ENCODE assay signal across 9 cellular contexts in the genomic region with DNA sequence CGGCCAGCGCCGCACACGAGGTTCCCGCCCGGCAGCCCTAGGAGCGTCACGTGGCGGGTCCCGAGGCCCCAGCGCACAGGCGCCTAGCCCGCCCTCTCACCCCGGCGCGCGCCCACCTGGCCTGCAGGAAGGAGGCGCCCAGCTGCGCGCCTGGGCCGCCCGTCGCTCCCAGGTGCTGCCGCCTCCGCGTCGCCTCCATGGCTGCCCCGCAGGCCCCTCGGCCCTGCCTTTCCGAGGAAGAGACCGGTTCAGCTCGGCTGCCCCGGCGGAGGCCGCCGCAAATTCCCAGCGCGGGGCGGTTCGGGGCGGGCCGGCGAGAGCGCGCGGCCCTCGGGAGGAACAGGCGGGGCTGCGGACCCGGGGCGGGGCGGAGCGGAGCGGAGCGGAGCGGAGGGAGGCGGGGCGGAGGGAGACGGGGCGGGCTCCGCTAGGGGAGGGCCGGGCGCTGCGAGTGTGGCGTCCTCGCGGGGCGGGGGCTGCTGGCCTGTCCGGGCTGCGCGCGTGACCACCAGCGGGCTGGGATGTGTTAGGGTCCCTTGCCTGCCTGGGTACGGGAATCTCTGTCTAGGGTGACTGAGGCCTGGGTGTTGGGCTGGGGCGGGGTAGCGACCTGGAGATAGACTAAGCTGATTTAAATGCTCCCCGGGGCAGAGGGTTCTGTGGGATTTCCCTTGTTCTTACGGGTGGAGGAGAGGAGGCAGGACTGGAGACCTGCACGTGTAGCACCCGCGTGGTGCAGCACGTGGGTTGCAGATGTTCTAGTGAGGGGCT. TPM values are rescaled to one million over a fixed set of nuclear protein-coding genes. Genes with fewer than 3 reads are reported as not detected.
DNase-seq lines count a peak whose midpoint lies in the region; ATAC-seq, FAIRE-seq and TF ChIP-seq lines count a peak whose summit lies in the region.
"Had no signal": no experiment of that assay in that cellular context is flagged by ENCODE, and none has a peak within 500 bp of the region (broad histone marks: within the 10 kb centered on the region; RNA-seq: fewer than 3 reads in every experiment).

A gene (minus strand): TSS at position 343 of the 771 bp plus-strand sequence. CDS start 144 bp downstream, at position 199.

- H3K79me2 ChIP-seq in HepG2 (ENCODE audit: insufficient read depth, low read length) = peaks cover 34% of the 10 kb centered on the region

- 0% methylated on average over 4 of the region's 82 CpGs for WGBS in HepG2 (ENCODE audit: low lambda C conversion rate)

- peaks cover 0 to 7% of the 10 kb centered on the region in 2 experiments; a peak in 1 of 5 replicates for H3K27me3 ChIP-seq in HepG2 (ENCODE audit: control insufficient read depth in 1 of 2, insufficient read depth in 2 of 2, low read length in 2 of 2)

- peaks cover 78% of the 10 kb centered on the region for H3K4me1 Mint-ChIP-seq in dendritic cell treated with granulocyte-macrophage colony-stimulating factor and Interleukin-4, amounts not matched to agents 40 ng/mL and 50 ng/mL, for 4 days (ENCODE audit: low read depth)

- H3K27ac ChIP-seq in HepG2 (ENCODE audit: extremely low read length, insufficient read depth, low read length) = peak within 1 kb of the TSS; percentile 89

- TF ChIP-seq CTCF in HepG2 (CRISPR knock-in tag; IDR thresholded peaks at IDR 0.05) = no peak; the same call in 1 of the 2 replicates

- no peak for FAIRE-seq in HepG2 (lab: Jason Lieb, UNC)
- FAIRE-seq: colon had no signal

- POLR2A ChIA-PET in HepG2 (lab: Yijun Ruan, JAX) = interaction anchor here (3.6 kb wide), 1 partner anchor 48 kb away, joined by 18 read pairs; a partner anchor contains a TSS

- no peaks in the 10 kb centered on the region for H3K9me3 Mint-ChIP-seq in dendritic cell treated with granulocyte-macrophage colony-stimulating factor and Interleukin-4, amounts not matched to agents 40 ng/mL and 50 ng/mL, for 4 days

- peak within 1 kb of the TSS; percentile 68 for H3K27ac Mint-ChIP-seq in dendritic cell treated with granulocyte-macrophage colony-stimulating factor and Interleukin-4, amounts not matched to agents 40 ng/mL and 50 ng/mL, for 4 days

- H3K9me3 ChIP-seq in HepG2 (ENCODE audit: low read length) = no peaks in the 10 kb centered on the region

- peak within 1 kb of the TSS; percentile 78 for H3K4me3 Mint-ChIP-seq in dendritic cell treated with granulocyte-macrophage colony-stimulating factor and Interleukin-4, amounts not matched to agents 40 ng/mL and 50 ng/mL, for 4 days

- ATAC-seq in HG03378 (IDR thresholded peaks at IDR 0.05; ENCODE audit: unreplicated experiment) (peak; percentile 44), HepG2 (peak; percentile 82)

- peak; percentile 42; the same call in 1 of the 2 replicates for TF ChIP-seq RAD21 in HepG2 (CRISPR knock-in tag; IDR thresholded peaks at IDR 0.05)

- BruUV-seq in HepG2 (replicated peaks; lab: Mats Ljungman, UMichigan) = no TSS peak

- peak within 1 kb of the TSS; percentile 60 to 82 (median 78) for H3K4me3 ChIP-seq in HepG2 (replicated peaks in 1 of 3; ENCODE audit: insufficient read depth in 1 of 3, low read depth in 2 of 3, low read length in 3 of 3)

- H3K4me2 ChIP-seq in HepG2 (ENCODE audit: low read depth, low read length) = peak within 1 kb of the TSS; percentile 100

- H3K9ac ChIP-seq in HepG2 (ENCODE audit: insufficient read depth, low read depth, low read length) = peak within 1 kb of the TSS; percentile 81

- TF ChIP-seq EP300 in HepG2 (IDR thresholded peaks at IDR 0.05; ENCODE audit: low read depth in 2 of 2, low read length in 2 of 2) (no peak; a peak in 1 of 4 replicates), HepG2 (CRISPR knock-in tag; IDR thresholded peaks at IDR 0.05; ENCODE audit: borderline replicate concordance) (0 out of 2 replicates have a peak, but pooled peaks have one; percentile 38)

- H3K27me3 Mint-ChIP-seq in dendritic cell treated with granulocyte-macrophage colony-stimulating factor and Interleukin-4, amounts not matched to agents 40 ng/mL and 50 ng/mL, for 4 days = peaks cover 4% of the 10 kb centered on the region

- H3K36me3 Mint-ChIP-seq in dendritic cell treated with granulocyte-macrophage colony-stimulating factor and Interleukin-4, amounts not matched to agents 40 ng/mL and 50 ng/mL, for 4 days (ENCODE audit: low read depth) = no peaks in the 10 kb centered on the region

- in situ Hi-C loops in HepG2 (cut with HindIII; ENCODE audit: extremely low pct_ligation_motif_present, low pct_unique_long_range_greater_than_20kb) = no loop called here

- peak; percentile 65 for DNase-seq in AML-193 (lab: John Stamatoyannopoulos, UW)
- peak; percentile 76 for DNase-seq in NCI-H526 treated with DMSO at 0.1 percent for 48 hours (lab: John Stamatoyannopoulos, UW)
- DNase-seq in activated CD4-positive, alpha-beta T cell treated with anti-CD3 and anti-CD28 coated beads, Interleukin-2, amount 50 U/mL, for 1 hour = peak; percentile 70
- peak; percentile 59 for DNase-seq in HepG2 (ENCODE audit: low spot score)
- peak; percentile 70 to 88 for DNase-seq in stimulated activated CD4-positive, alpha-beta T cell treated with anti-CD3 and anti-CD28 coated beads, Interleukin-2, amount 100 ng/mL, for 48 hours

- CTCF ChIA-PET in HepG2 (lab: Yijun Ruan, JAX; ENCODE audit: low intra/inter-chr PET ratio, low total read pairs) = no interaction called here

- H2AFZ ChIP-seq in HepG2 (ENCODE audit: low read length) = peak within 1 kb of the TSS; percentile 44

- H3K36me3 ChIP-seq in HepG2 (replicated peaks in 1 of 2; ENCODE audit: control insufficient read depth in 1 of 2, insufficient read depth in 2 of 2, low read length in 2 of 2) = peaks cover 0 to 4% of the 10 kb centered on the region in 2 experiments; a peak in 1 of 5 replicates

- H4K20me1 ChIP-seq in HepG2 (ENCODE audit: insufficient read depth, low read length) = no peaks in the 10 kb centered on the region; the same call in 1 of the 2 replicates

- peaks cover 75% of the 10 kb centered on the region for H3K4me1 ChIP-seq in HepG2 (ENCODE audit: insufficient read depth, low read length)

- TF ChIP-seq POLR2A in GM19193 (IDR thresholded peaks at IDR 0.05; ENCODE audit: extremely low read depth, insufficient read depth, insufficient read length) = peak; percentile 72
- TF ChIP-seq POLR2A in HepG2 (IDR thresholded peaks at IDR 0.05; ENCODE audit: insufficient read depth in 1 of 2, low read depth in 2 of 2, low read length in 2 of 2) = peak; percentile 61 to 70; a peak in 3 of 4 replicates

- intact Hi-C loops in dendritic cell treated with granulocyte-macrophage colony-stimulating factor and Interleukin-4, amounts not matched to agents 40 ng/mL and 50 ng/mL, for 4 days (cut with micrococcal nuclease) = no loop called here
- intact Hi-C loops in HepG2 (cut with micrococcal nuclease; ENCODE audit: unreplicated experiment) = loop anchor here (5.0 kb wide), 1 partner anchor 48 kb away; a partner anchor contains a TSS

TF ChIP-seq in HepG2, 621 proteins besides CTCF, POLR2A, EP300 and RAD21 (continues in another document):
- TF ChIP-seq ZFP1 (CRISPR knock-in tag; IDR thresholded peaks at IDR 0.05) (no peak), MTF1 (CRISPR knock-in tag; IDR thresholded peaks at IDR 0.05) (peak; percentile 58; the same call in 1 of the 2 replicates)
- TF ChIP-seq, protein P1, sequence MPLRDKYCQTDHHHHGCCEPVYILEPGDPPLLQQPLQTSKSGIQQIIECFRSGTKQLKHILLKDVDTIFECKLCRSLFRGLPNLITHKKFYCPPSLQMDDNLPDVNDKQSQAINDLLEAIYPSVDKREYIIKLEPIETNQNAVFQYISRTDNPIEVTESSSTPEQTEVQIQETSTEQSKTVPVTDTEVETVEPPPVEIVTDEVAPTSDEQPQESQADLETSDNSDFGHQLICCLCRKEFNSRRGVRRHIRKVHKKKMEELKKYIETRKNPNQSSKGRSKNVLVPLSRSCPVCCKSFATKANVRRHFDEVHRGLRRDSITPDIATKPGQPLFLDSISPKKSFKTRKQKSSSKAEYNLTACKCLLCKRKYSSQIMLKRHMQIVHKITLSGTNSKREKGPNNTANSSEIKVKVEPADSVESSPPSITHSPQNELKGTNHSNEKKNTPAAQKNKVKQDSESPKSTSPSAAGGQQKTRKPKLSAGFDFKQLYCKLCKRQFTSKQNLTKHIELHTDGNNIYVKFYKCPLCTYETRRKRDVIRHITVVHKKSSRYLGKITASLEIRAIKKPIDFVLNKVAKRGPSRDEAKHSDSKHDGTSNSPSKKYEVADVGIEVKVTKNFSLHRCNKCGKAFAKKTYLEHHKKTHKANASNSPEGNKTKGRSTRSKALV (CRISPR knock-in tag; IDR thresholded peaks at IDR 0.05) = no peak

RNA-seq across cellular contexts. Expression of the gene that starts here (rescaled TPM):
- 11.1 and 27.1 TPM in 2 replicates for total RNA-seq in HepG2 (2016; rRNA removed; fragmentation: Illumina TruSeq; extraction: Trizol)
- total RNA-seq in HepG2 (2016; cell fraction: cytosol; rRNA removed; fragmentation: Illumina TruSeq; extraction: Trizol; ENCODE audit: low read depth) = 8.6 and 9.6 TPM in 2 replicates
- total RNA-seq in HepG2 (2016; cell fraction: insoluble cytoplasmic fraction; rRNA removed; fragmentation: Illumina TruSeq; extraction: Trizol) = 11.8 and 24.4 TPM in 2 replicates
- total RNA-seq in HepG2 (2016; cell fraction: membrane; rRNA removed; fragmentation: Illumina TruSeq; extraction: Trizol) = 21.8 and 24.8 TPM in 2 replicates
- total RNA-seq in HepG2 (2016; cell fraction: nucleus; rRNA removed; fragmentation: Illumina TruSeq; extraction: Trizol) = 26.2 and 36.2 TPM in 2 replicates
- 24.9 and 26.6 TPM in 2 replicates for polyA plus RNA-seq in HepG2 (2011; rRNA removed)
- 16.8 and 20.7 TPM in 2 replicates for polyA plus RNA-seq in HepG2 (2011; cell fraction: cytosol; rRNA removed)
- polyA plus RNA-seq in HepG2 (2011; cell fraction: nucleus; rRNA removed) = 31.9 and 38.5 TPM in 2 replicates
- polyA plus RNA-seq in HepG2 (2012) = 11.0 and 11.8 TPM in 2 replicates
- polyA plus RNA-seq in HepG2 (2016; cell fraction: cytosol; fragmentation: Illumina TruSeq; extraction: Trizol; ENCODE audit: low read depth) = 12.8 and 17.1 TPM in 2 replicates
- 18.2 and 20.3 TPM in 2 replicates for polyA plus RNA-seq in HepG2 (2016; cell fraction: insoluble cytoplasmic fraction; fragmentation: Illumina TruSeq; extraction: Trizol; ENCODE audit: low read depth)
- polyA plus RNA-seq in HepG2 (2016; cell fraction: membrane; fragmentation: Illumina TruSeq; extraction: Trizol; ENCODE audit: low read depth) = 26.1 and 27.9 TPM in 2 replicates
- polyA plus RNA-seq in HepG2 (2016; cell fraction: nucleus; fragmentation: Illumina TruSeq; extraction: Trizol; ENCODE audit: insufficient read depth, low read depth) = 66.1 and 79.6 TPM in 2 replicates
- 97.2 and 431 TPM in 2 replicates for polyA minus RNA-seq in HepG2 (2011; rRNA and poly(A)+ RNA removed; ENCODE audit: low replicate concordance)
- polyA minus RNA-seq in HepG2 (2011; cell fraction: cytosol; rRNA and poly(A)+ RNA removed) = 10.3 and 11.8 TPM in 2 replicates
- polyA minus RNA-seq in HepG2 (2011; cell fraction: nucleus; rRNA and poly(A)+ RNA removed) = 22.3 and 29.9 TPM in 2 replicates

Comparison
In these comparisons a context has a peak if more than half of its experiments do, and no peak if none do; other contexts are left out.
1. Peak in every context shown above with its lines: DNase-seq, ATAC-seq, H3K4me3 ChIP-seq and H3K27ac ChIP-seq.